ENCODE assay signal across 1 cellular context in genomic region chr11:34558211-34558610, GRCh38.
TF ChIP-seq lines count a peak whose summit lies in the region.

No MANE protein-coding gene starts in this region.

TF ChIP-seq in GM23338, 12 proteins besides CTCF, POLR2A, EP300 and RAD21:
- no peak for TF ChIP-seq ZNF462 (CRISPR knock-in tag; IDR thresholded peaks at IDR 0.05)
- no peak for TF ChIP-seq CREB1 (CRISPR knock-in tag; IDR thresholded peaks at IDR 0.05; ENCODE audit: low read depth)
- no peak for TF ChIP-seq EZH2phosphoT487 (IDR thresholded peaks at IDR 0.05; ENCODE audit: unreplicated experiment)
- TF ChIP-seq, protein P1, sequence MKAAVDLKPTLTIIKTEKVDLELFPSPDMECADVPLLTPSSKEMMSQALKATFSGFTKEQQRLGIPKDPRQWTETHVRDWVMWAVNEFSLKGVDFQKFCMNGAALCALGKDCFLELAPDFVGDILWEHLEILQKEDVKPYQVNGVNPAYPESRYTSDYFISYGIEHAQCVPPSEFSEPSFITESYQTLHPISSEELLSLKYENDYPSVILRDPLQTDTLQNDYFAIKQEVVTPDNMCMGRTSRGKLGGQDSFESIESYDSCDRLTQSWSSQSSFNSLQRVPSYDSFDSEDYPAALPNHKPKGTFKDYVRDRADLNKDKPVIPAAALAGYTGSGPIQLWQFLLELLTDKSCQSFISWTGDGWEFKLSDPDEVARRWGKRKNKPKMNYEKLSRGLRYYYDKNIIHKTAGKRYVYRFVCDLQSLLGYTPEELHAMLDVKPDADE (IDR thresholded peaks at IDR 0.05): no peak
